13 cellular contexts compared by ENCODE assay signal in the genomic region with DNA sequence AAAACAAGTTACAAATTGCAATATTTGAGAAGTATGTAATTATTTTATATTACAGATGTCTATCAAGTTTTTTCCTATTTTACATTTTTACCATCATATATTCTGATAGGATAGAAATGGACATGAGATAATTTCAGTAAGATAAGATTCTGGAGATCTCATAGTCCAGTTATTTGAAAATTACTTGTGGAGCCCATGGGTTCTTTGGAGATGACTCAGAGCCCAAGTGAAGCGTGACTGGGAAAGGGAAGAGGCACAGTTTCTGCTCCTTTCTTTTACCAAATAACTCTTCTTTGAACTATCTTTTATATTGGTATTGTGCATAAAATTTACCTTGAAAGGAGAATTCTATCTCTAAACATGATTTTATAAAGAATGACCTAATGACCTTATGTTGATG. TPM values are rescaled to one million over a fixed set of nuclear protein-coding genes. Genes with fewer than 3 reads are reported as not detected.
A peak's percentile ranks its signal among the peaks of the same experiment; 100 is the strongest.
DNase-seq lines count a peak whose midpoint lies in the region; ATAC-seq, FAIRE-seq and TF ChIP-seq lines count a peak whose summit lies in the region.
"Had no signal": no experiment of that assay in that cellular context is flagged by ENCODE, and none has a peak within 500 bp of the region (broad histone marks: within the 10 kb centered on the region; RNA-seq: fewer than 3 reads in every experiment).

No MANE protein-coding gene starts in this region.

- no peaks in the 10 kb centered on the region for H3K4me1 Mint-ChIP-seq in activated CD4-positive, alpha-beta memory T cell treated with anti-CD3 and anti-CD28 coated beads, Interleukin-2, amount 10 ng/mL, durations not matched to agents 7 days and 5 days
- no peaks in the 10 kb centered on the region for H3K4me1 Mint-ChIP-seq in stimulated activated naive CD8-positive, alpha-beta T cell treated with anti-CD3 and anti-CD28 coated beads, Interleukin-15, amount 100 ng/mL, for 72 hours
- H3K4me1 Mint-ChIP-seq in activated T-helper 1 cell treated with anti-CD3 and anti-CD28 coated beads, Interleukin-12 subunit alpha, Interleukin-12 subunit beta, Interleukin-2, Interleukin-4 antibody, amounts not matched to agents 30 ng/mL and 10 ng/mL and 1 ng/mL, durations not matched to agents 14 hours and 24 hours and 36 hours (ENCODE audit: low read depth): no peaks in the 10 kb centered on the region

- no peaks in the 10 kb centered on the region for H3K27me3 ChIP-seq in brain microvascular endothelial cell (replicated peaks)
- H3K27me3 ChIP-seq: SJCRH30 had no signal

- no peaks in the 10 kb centered on the region for H3K36me3 Mint-ChIP-seq in activated CD4-positive, alpha-beta memory T cell treated with anti-CD3 and anti-CD28 coated beads, Interleukin-2, amount 10 ng/mL, durations not matched to agents 7 days and 5 days (ENCODE audit: low read depth)
- no peaks in the 10 kb centered on the region for H3K36me3 Mint-ChIP-seq in activated T-helper 1 cell treated with anti-CD3 and anti-CD28 coated beads, Interleukin-12 subunit alpha, Interleukin-12 subunit beta, Interleukin-2, Interleukin-4 antibody, amounts not matched to agents 30 ng/mL and 10 ng/mL and 1 ng/mL, durations not matched to agents 14 hours and 24 hours and 36 hours (ENCODE audit: low read depth)

- H3K9me3 ChIP-seq in kidney (ENCODE audit: control insufficient read depth in 1 of 2, low read length in 2 of 2): no peaks in the 10 kb centered on the region

- CTCF ChIA-PET in activated CD4-positive, alpha-beta memory T cell treated with anti-CD3 and anti-CD28 coated beads, Interleukin-2, amount 10 ng/mL, durations not matched to agents 7 days and 5 days (lab: Charles Lee): no interaction called here

- no peaks in the 10 kb centered on the region for H3K4me1 ChIP-seq in kidney (ENCODE audit: control insufficient read depth in 1 of 2, insufficient read depth in 1 of 2, low read depth in 1 of 2, low read length in 2 of 2)

- no peak for ATAC-seq in stimulated activated naive CD8-positive, alpha-beta T cell treated with anti-CD3 and anti-CD28 coated beads, Interleukin-15, amount 100 ng/mL, for 72 hours
- no peak for ATAC-seq in HG02840 (IDR thresholded peaks at IDR 0.05; ENCODE audit: low FRiP score, unreplicated experiment)
- ATAC-seq: activated T-cell treated with anti-CD3 and anti-CD28 coated beads, Interleukin-2, amount 50 U/mL, for 72 hours had no signal

- no peaks in the 10 kb centered on the region for H3K27me3 Mint-ChIP-seq in activated CD4-positive, alpha-beta memory T cell treated with anti-CD3 and anti-CD28 coated beads, Interleukin-2, amount 10 ng/mL, durations not matched to agents 7 days and 5 days
- no peaks in the 10 kb centered on the region for H3K27me3 Mint-ChIP-seq in stimulated activated naive CD8-positive, alpha-beta T cell treated with anti-CD3 and anti-CD28 coated beads, Interleukin-15, amount 100 ng/mL, for 72 hours
- H3K27me3 Mint-ChIP-seq in activated T-helper 1 cell treated with anti-CD3 and anti-CD28 coated beads, Interleukin-12 subunit alpha, Interleukin-12 subunit beta, Interleukin-2, Interleukin-4 antibody, amounts not matched to agents 30 ng/mL and 10 ng/mL and 1 ng/mL, durations not matched to agents 14 hours and 24 hours and 36 hours (ENCODE audit: insufficient read depth): no peaks in the 10 kb centered on the region
- H3K27me3 Mint-ChIP-seq: B cell had no signal

- DNase-seq in AG08395 (ENCODE audit: low spot score): peak; percentile 47
- DNase-seq in HS-27A (ENCODE audit: low read depth): peak; percentile 62
- peak; percentile 62 for DNase-seq in brain microvascular endothelial cell
- no peak for DNase-seq in kidney
- DNase-seq in activated CD4-positive, alpha-beta memory T cell treated with anti-CD3 and anti-CD28 coated beads, Interleukin-2, amount 10 ng/mL, durations not matched to agents 7 days and 5 days: no peak
- DNase-seq in stimulated activated naive CD8-positive, alpha-beta T cell treated with anti-CD3 and anti-CD28 coated beads, Interleukin-15, amount 100 ng/mL, for 72 hours: no peak
- DNase-seq in activated T-helper 1 cell treated with anti-CD3 and anti-CD28 coated beads, Interleukin-12 subunit alpha, Interleukin-12 subunit beta, Interleukin-2, Interleukin-4 antibody, amounts not matched to agents 30 ng/mL and 10 ng/mL and 1 ng/mL, durations not matched to agents 14 hours and 24 hours and 36 hours (ENCODE audit: low spot score): no peak
- DNase-seq: activated T-cell treated with anti-CD3 and anti-CD28 coated beads, Interleukin-2, amount 50 U/mL, for 72 hours; central memory CD4-positive, alpha-beta T cell; SJCRH30; WERI-Rb-1 had no signal

- H3K9me3 Mint-ChIP-seq in activated CD4-positive, alpha-beta memory T cell treated with anti-CD3 and anti-CD28 coated beads, Interleukin-2, amount 10 ng/mL, durations not matched to agents 7 days and 5 days: no peaks in the 10 kb centered on the region
- H3K9me3 Mint-ChIP-seq in stimulated activated naive CD8-positive, alpha-beta T cell treated with anti-CD3 and anti-CD28 coated beads, Interleukin-15, amount 100 ng/mL, for 72 hours: no peaks in the 10 kb centered on the region
- H3K9me3 Mint-ChIP-seq in activated T-helper 1 cell treated with anti-CD3 and anti-CD28 coated beads, Interleukin-12 subunit alpha, Interleukin-12 subunit beta, Interleukin-2, Interleukin-4 antibody, amounts not matched to agents 30 ng/mL and 10 ng/mL and 1 ng/mL, durations not matched to agents 14 hours and 24 hours and 36 hours: no peaks in the 10 kb centered on the region
- H3K9me3 Mint-ChIP-seq: activated T-cell treated with anti-CD3 and anti-CD28 coated beads, Interleukin-2, amount 50 U/mL, for 72 hours had no signal

- POLR2A ChIA-PET in activated CD4-positive, alpha-beta memory T cell treated with anti-CD3 and anti-CD28 coated beads, Interleukin-2, amount 10 ng/mL, durations not matched to agents 7 days and 5 days (lab: Charles Lee): no interaction called here

- no peak overlapping the region for H3K27ac ChIP-seq in brain microvascular endothelial cell
- no peak overlapping the region for H3K27ac ChIP-seq in kidney (ENCODE audit: low read depth in 2 of 2, low read length in 2 of 2)
- H3K27ac ChIP-seq: SJCRH30, WERI-Rb-1 had no signal

- H3K4me3 ChIP-seq in brain microvascular endothelial cell (ENCODE audit: low read depth, low read length) (no peak overlapping the region), kidney (ENCODE audit: low read length in 2 of 2) (no peak overlapping the region)
- H3K4me3 ChIP-seq: SJCRH30 had no signal

- H3K36me3 ChIP-seq in brain microvascular endothelial cell (replicated peaks): no peaks in the 10 kb centered on the region
- H3K36me3 ChIP-seq in kidney (ENCODE audit: control insufficient read depth in 1 of 2, insufficient read depth in 2 of 2, low read length in 2 of 2): no peaks in the 10 kb centered on the region
- H3K36me3 ChIP-seq: SJCRH30, WERI-Rb-1 had no signal

- intact Hi-C loops in kidney (cut with DNase I): no loop called here
- intact Hi-C loops in activated T-helper 1 cell treated with anti-CD3 and anti-CD28 coated beads, Interleukin-12 subunit alpha, Interleukin-12 subunit beta, Interleukin-2, Interleukin-4 antibody, amounts not matched to agents 30 ng/mL and 10 ng/mL and 1 ng/mL, durations not matched to agents 14 hours and 24 hours and 36 hours (cut with micrococcal nuclease): no loop called here

- TF ChIP-seq CTCF in brain microvascular endothelial cell (IDR thresholded peaks at IDR 0.05; ENCODE audit: low read depth, low read length, missing control alignments) (no peak), kidney (IDR thresholded peaks at IDR 0.05; ENCODE audit: borderline replicate concordance, extremely low read depth, insufficient read depth) (no peak)

- in situ Hi-C loops in brain microvascular endothelial cell (cut with HindIII; ENCODE audit: low pct_ligation_motif_present, low sequenced_read_pairs): no loop called here

- peak; percentile 53 for FAIRE-seq in kidney (lab: Jason Lieb, UNC)

- no peak overlapping the region for H3K27ac Mint-ChIP-seq in activated CD4-positive, alpha-beta memory T cell treated with anti-CD3 and anti-CD28 coated beads, Interleukin-2, amount 10 ng/mL, durations not matched to agents 7 days and 5 days
- no peak overlapping the region for H3K27ac Mint-ChIP-seq in stimulated activated naive CD8-positive, alpha-beta T cell treated with anti-CD3 and anti-CD28 coated beads, Interleukin-15, amount 100 ng/mL, for 72 hours
- H3K27ac Mint-ChIP-seq in activated T-helper 1 cell treated with anti-CD3 and anti-CD28 coated beads, Interleukin-12 subunit alpha, Interleukin-12 subunit beta, Interleukin-2, Interleukin-4 antibody, amounts not matched to agents 30 ng/mL and 10 ng/mL and 1 ng/mL, durations not matched to agents 14 hours and 24 hours and 36 hours: no peak overlapping the region
- H3K27ac Mint-ChIP-seq: activated T-cell treated with anti-CD3 and anti-CD28 coated beads, Interleukin-2, amount 50 U/mL, for 72 hours; B cell had no signal

- no peak overlapping the region for H3K4me3 Mint-ChIP-seq in activated CD4-positive, alpha-beta memory T cell treated with anti-CD3 and anti-CD28 coated beads, Interleukin-2, amount 10 ng/mL, durations not matched to agents 7 days and 5 days
- H3K4me3 Mint-ChIP-seq in stimulated activated naive CD8-positive, alpha-beta T cell treated with anti-CD3 and anti-CD28 coated beads, Interleukin-15, amount 100 ng/mL, for 72 hours: no peak overlapping the region
- no peak overlapping the region for H3K4me3 Mint-ChIP-seq in activated T-helper 1 cell treated with anti-CD3 and anti-CD28 coated beads, Interleukin-12 subunit alpha, Interleukin-12 subunit beta, Interleukin-2, Interleukin-4 antibody, amounts not matched to agents 30 ng/mL and 10 ng/mL and 1 ng/mL, durations not matched to agents 14 hours and 24 hours and 36 hours
- H3K4me3 Mint-ChIP-seq: activated T-cell treated with anti-CD3 and anti-CD28 coated beads, Interleukin-2, amount 50 U/mL, for 72 hours; B cell had no signal

- no peak overlapping the region for H3K9ac ChIP-seq in kidney (ENCODE audit: low read length in 2 of 2)

RNA-seq across cellular contexts. Expression of gene CD36, which starts 2.4 kb away (rescaled TPM):
- total RNA-seq in kidney: 10.0 TPM
- 6.7 TPM for polyA plus RNA-seq in kidney (ENCODE audit: insufficient read depth, low read depth, low replicate concordance)
- total RNA-seq in activated CD4-positive, alpha-beta memory T cell treated with anti-CD3 and anti-CD28 coated beads, Interleukin-2, amount 10 ng/mL, durations not matched to agents 7 days and 5 days: not detected
- total RNA-seq in activated T-helper 1 cell treated with anti-CD3 and anti-CD28 coated beads, Interleukin-12 subunit alpha, Interleukin-12 subunit beta, Interleukin-2, Interleukin-4 antibody, amounts not matched to agents 30 ng/mL and 10 ng/mL and 1 ng/mL, durations not matched to agents 14 hours and 24 hours and 36 hours: not detected in 2 replicates

Comparison
In these comparisons a context has a peak if more than half of its experiments do, and no peak if none do; other contexts are left out.
1. DNase-seq: peak in AG08395 (single experiment), HS-27A (single experiment) and brain microvascular endothelial cell (single experiment); none in kidney (single experiment), activated CD4-positive, alpha-beta memory T cell treated with anti-CD3 and anti-CD28 coated beads, Interleukin-2, amount 10 ng/mL, durations not matched to agents 7 days and 5 days (single experiment), stimulated activated naive CD8-positive, alpha-beta T cell treated with anti-CD3 and anti-CD28 coated beads, Interleukin-15, amount 100 ng/mL, for 72 hours (0 of 2) and activated T-helper 1 cell treated with anti-CD3 and anti-CD28 coated beads, Interleukin-12 subunit alpha, Interleukin-12 subunit beta, Interleukin-2, Interleukin-4 antibody, amounts not matched to agents 30 ng/mL and 10 ng/mL and 1 ng/mL, durations not matched to agents 14 hours and 24 hours and 36 hours (single experiment).
2. RNA of gene CD36, which starts 2.4 kb away (total RNA-seq): 10.0 TPM in kidney (single experiment); not detected in activated CD4-positive, alpha-beta memory T cell treated with anti-CD3 and anti-CD28 coated beads, Interleukin-2, amount 10 ng/mL, durations not matched to agents 7 days and 5 days and not detected in activated T-helper 1 cell treated with anti-CD3 and anti-CD28 coated beads, Interleukin-12 subunit alpha, Interleukin-12 subunit beta, Interleukin-2, Interleukin-4 antibody, amounts not matched to agents 30 ng/mL and 10 ng/mL and 1 ng/mL, durations not matched to agents 14 hours and 24 hours and 36 hours; every median in the first group is over 10 times any median in the second.